ENCODE assay signal across 11 cellular contexts in the genomic region with DNA sequence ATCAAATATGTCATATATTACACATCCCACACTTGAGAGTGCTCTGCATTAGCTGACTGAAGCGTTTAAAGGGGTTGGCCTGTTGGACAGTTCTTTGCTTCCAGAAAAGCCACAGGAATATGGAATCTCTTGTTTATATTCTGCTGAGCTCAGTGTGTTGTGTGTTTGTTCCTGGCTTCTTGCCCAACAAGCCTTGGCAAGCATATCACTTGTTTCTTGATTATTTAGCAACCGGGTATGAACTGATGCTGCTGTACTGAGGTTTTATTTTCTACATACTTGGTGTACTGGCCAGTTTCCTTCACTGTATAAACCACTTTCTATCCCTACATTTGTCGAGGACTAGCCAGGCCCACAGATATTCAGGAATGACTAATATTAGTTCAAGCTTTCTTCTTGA.
A peak's percentile ranks its signal among the peaks of the same experiment; 100 is the strongest.
DNase-seq lines count a peak whose midpoint lies in the region; ATAC-seq and TF ChIP-seq lines count a peak whose summit lies in the region.
"Had no signal": no experiment of that assay in that cellular context is flagged by ENCODE, and none has a peak within 500 bp of the region (broad histone marks: within the 10 kb centered on the region; RNA-seq: fewer than 3 reads in every experiment).

No MANE protein-coding gene starts in this region.

- H3K23ac ChIP-seq in IMR-90 (ENCODE audit: low read depth, low read length) = no peak overlapping the region

- H3K79me1 ChIP-seq in IMR-90 (ENCODE audit: low read depth in 1 of 2, low read length in 2 of 2) = no peaks in the 10 kb centered on the region

- H2AFZ ChIP-seq in IMR-90 (replicated peaks; ENCODE audit: low read length, poor library complexity) = no peak overlapping the region

- H3K56ac ChIP-seq in IMR-90 (ENCODE audit: extremely low read depth, insufficient read depth, low read length) = no peak overlapping the region

- DNase-seq in A673 (ENCODE audit: low spot score) (peak; percentile 4), IMR-90 (peak; percentile 69), adipocyte (ENCODE audit: low read depth) (peak; percentile 95), left kidney (ENCODE audit: low read depth, low spot score) (peak; percentile 38), SIG-M5 (lab: John Stamatoyannopoulos, UW) (no peak), NCI-H2171 (lab: John Stamatoyannopoulos, UW) (no peak), HK-2 (ENCODE audit: unreplicated experiment) (no peak)
- DNase-seq: activated T-cell treated with anti-CD3 and anti-CD28 coated beads, Interleukin-2, amount 50 U/mL, for 48 hours; cerebellar nuclear complex; stimulated activated naive CD4-positive, alpha-beta T cell treated with Interleukin-2 at 50 U/mL for 16 hours had no signal

- no peak overlapping the region for H3K9ac ChIP-seq in IMR-90 (ENCODE audit: low read depth, low read length)
- H3K9ac ChIP-seq in adipocyte (ENCODE audit: low read length) = no peak overlapping the region

- CTCF ChIA-PET in A673 (lab: Charles Lee) = no interaction called here
- CTCF ChIA-PET in IMR-90 (lab: Yijun Ruan, JAX) = no interaction called here

- H3K4me3 ChIP-seq in A673 (ENCODE audit: low read depth, low read length, poor library complexity, severe bottlenecking) (no peak overlapping the region), IMR-90 (ENCODE audit: insufficient read depth, low read depth, low read length) (no peak overlapping the region), adipocyte (ENCODE audit: low read length) (no peak overlapping the region)

- no peak overlapping the region for H3K4me2 ChIP-seq in IMR-90 (ENCODE audit: low read depth, low read length)

- ATAC-seq in IMR-90 (ENCODE audit: low read depth) (peak; percentile 96), GM18907 (IDR thresholded peaks at IDR 0.05; ENCODE audit: unreplicated experiment) (no peak)

- TF ChIP-seq POLR2A in IMR-90 (IDR thresholded peaks at IDR 0.05; ENCODE audit: low read depth, low read length) = no peak

- H2AK9ac ChIP-seq in IMR-90 (replicated peaks; ENCODE audit: low read depth, low read length, poor library complexity) = no peak overlapping the region

- H2AK5ac ChIP-seq in IMR-90 (ENCODE audit: low read depth, low read length) = no peak overlapping the region

- no peaks in the 10 kb centered on the region for H4K20me1 ChIP-seq in IMR-90 (ENCODE audit: insufficient read depth, low read length)

- intact Hi-C loops in A673 (cut with micrococcal nuclease; ENCODE audit: unreplicated experiment) = no loop called here
- intact Hi-C loops in IMR-90 (cut with micrococcal nuclease) = loop anchor here (5.0 kb wide), 1 partner anchor 347 kb away; no protein-coding TSS in a partner anchor

- no peak overlapping the region for H2BK20ac ChIP-seq in IMR-90 (ENCODE audit: low read depth, low read length)

- H3K18ac ChIP-seq in IMR-90 (ENCODE audit: low read depth, low read length) = no peak overlapping the region

- H3K27me3 ChIP-seq in A673 (replicated peaks; ENCODE audit: insufficient read depth, low read depth, low read length, poor library complexity) (no peaks in the 10 kb centered on the region), IMR-90 (ENCODE audit: control insufficient read depth, insufficient read depth, low read length) (no peaks in the 10 kb centered on the region), adipocyte (replicated peaks; ENCODE audit: control insufficient read depth, insufficient read depth, low read length) (no peaks in the 10 kb centered on the region)

- no TSS peak for BruUV-seq in A673 (replicated peaks; lab: Mats Ljungman, UMichigan)
- BruUV-seq in IMR-90 (replicated peaks; lab: Mats Ljungman, UMichigan) = no TSS peak

- H3K14ac ChIP-seq in IMR-90 (replicated peaks; ENCODE audit: low read depth, low read length) = no peak overlapping the region

- no peak overlapping the region for H3K4ac ChIP-seq in IMR-90 (ENCODE audit: low read depth, low read length)

- TF ChIP-seq CTCF in A673 (conservative IDR thresholded peaks at IDR 0.05; ENCODE audit: low read depth, low read length) (no peak), IMR-90 (conservative IDR thresholded peaks at IDR 0.05; ENCODE audit: low read depth, low read length) (no peak)

- H3K36me3 ChIP-seq in A673 (ENCODE audit: insufficient read depth, low read length, poor library complexity, severe bottlenecking) (no peaks in the 10 kb centered on the region), IMR-90 (ENCODE audit: control insufficient read depth, insufficient read depth, low read length) (no peaks in the 10 kb centered on the region), adipocyte (ENCODE audit: control insufficient read depth, insufficient read depth, low read length, severe bottlenecking) (no peaks in the 10 kb centered on the region)

- in situ Hi-C loops in IMR-90 (cut with MboI; ENCODE audit: low sequenced_read_pairs) = no loop called here

- H3K9me1 ChIP-seq in IMR-90 (ENCODE audit: insufficient read depth, low read length) = no peaks in the 10 kb centered on the region

- no peak overlapping the region for H4K5ac ChIP-seq in IMR-90 (ENCODE audit: low read depth, low read length)

- POLR2A ChIA-PET in A673 (lab: Charles Lee; ENCODE audit: low non-redundant PET) (no interaction called here), IMR-90 (lab: Charles Lee; ENCODE audit: unreplicated experiment) (no interaction called here)

- no peak for TF ChIP-seq RAD21 in IMR-90 (IDR thresholded peaks at IDR 0.05; ENCODE audit: low read length)

- dilution Hi-C loops in IMR-90 (cut with HindIII; ENCODE audit: low sequenced_read_pairs, unreplicated experiment) = no loop called here

- no peak overlapping the region for H2BK5ac ChIP-seq in IMR-90 (ENCODE audit: low read depth, low read length, poor library complexity, severe bottlenecking)

- no peak overlapping the region for H3K27ac ChIP-seq in A673 (ENCODE audit: low read depth, low read length, poor library complexity, severe bottlenecking)
- H3K27ac ChIP-seq in IMR-90 (ENCODE audit: insufficient read depth, low read length) = no peak overlapping the region

- H2BK15ac ChIP-seq in IMR-90 (ENCODE audit: low read depth, low read length) = no peak overlapping the region

- H4K8ac ChIP-seq in IMR-90 (ENCODE audit: low read depth in 2 of 2, low read length in 2 of 2) = no peak overlapping the region

- H4K91ac ChIP-seq in IMR-90 (ENCODE audit: insufficient read depth, low read depth, low read length) = no peak overlapping the region

- H3K9me3 ChIP-seq in A673 (ENCODE audit: low read depth, low read length, poor library complexity, severe bottlenecking) = no peaks in the 10 kb centered on the region
- no peaks in the 10 kb centered on the region for H3K9me3 ChIP-seq in IMR-90 (ENCODE audit: control insufficient read depth, insufficient read depth, low read length)
- no peaks in the 10 kb centered on the region for H3K9me3 ChIP-seq in adipocyte (ENCODE audit: control insufficient read depth, low read length)

- H3K4me1 ChIP-seq in A673 (ENCODE audit: insufficient read depth, low read length, poor library complexity, severe bottlenecking) = no peaks in the 10 kb centered on the region
- H3K4me1 ChIP-seq in IMR-90 (ENCODE audit: control insufficient read depth, insufficient read depth, low read length) = no peaks in the 10 kb centered on the region
- peaks cover 10% of the 10 kb centered on the region for H3K4me1 ChIP-seq in adipocyte (ENCODE audit: control insufficient read depth, insufficient read depth, low read length)

- no peak overlapping the region for H2BK120ac ChIP-seq in IMR-90 (ENCODE audit: low read depth, low read length)

- no CpG with 5 or more reads among the region's 3 CpGs for WGBS in IMR-90 (ENCODE audit: extremely low coverage in 2 of 2, insufficient read length in 1 of 2), 2 experiments

TF ChIP-seq in IMR-90, 13 proteins besides CTCF, POLR2A, EP300 and RAD21:
- TF ChIP-seq BHLHE40 (IDR thresholded peaks at IDR 0.05; ENCODE audit: low read depth, low read length) (no peak), CEBPB (IDR thresholded peaks at IDR 0.05; ENCODE audit: low read depth, low read length) (no peak), MAZ (IDR thresholded peaks at IDR 0.05; ENCODE audit: borderline replicate concordance, low read depth, low read length) (no peak), NFE2L2 (IDR thresholded peaks at IDR 0.05; ENCODE audit: low read depth, low read length) (no peak), SMC3 (IDR thresholded peaks at IDR 0.05; ENCODE audit: low read depth, low read length) (no peak), MXI1 (IDR thresholded peaks at IDR 0.05; ENCODE audit: borderline replicate concordance, low read depth, low read length) (no peak), RFX5 (IDR thresholded peaks at IDR 0.05; ENCODE audit: low read depth, low read length) (no peak), FOS (IDR thresholded peaks at IDR 0.05; ENCODE audit: low read depth, low read length) (no peak), ELK1 (IDR thresholded peaks at IDR 0.05; ENCODE audit: borderline replicate concordance, low read depth, low read length) (no peak), CHD1 (IDR thresholded peaks at IDR 0.05; ENCODE audit: low read depth, low read length) (no peak), MAFK (IDR thresholded peaks at IDR 0.05; ENCODE audit: low read depth, low read length) (no peak), RCOR1 (IDR thresholded peaks at IDR 0.05; ENCODE audit: insufficient replicate concordance, low read length) (no peak)
- TF ChIP-seq, protein P1, sequence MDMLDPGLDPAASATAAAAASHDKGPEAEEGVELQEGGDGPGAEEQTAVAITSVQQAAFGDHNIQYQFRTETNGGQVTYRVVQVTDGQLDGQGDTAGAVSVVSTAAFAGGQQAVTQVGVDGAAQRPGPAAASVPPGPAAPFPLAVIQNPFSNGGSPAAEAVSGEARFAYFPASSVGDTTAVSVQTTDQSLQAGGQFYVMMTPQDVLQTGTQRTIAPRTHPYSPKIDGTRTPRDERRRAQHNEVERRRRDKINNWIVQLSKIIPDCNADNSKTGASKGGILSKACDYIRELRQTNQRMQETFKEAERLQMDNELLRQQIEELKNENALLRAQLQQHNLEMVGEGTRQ (IDR thresholded peaks at IDR 0.05; ENCODE audit: low read depth, low read length) = no peak

Comparison
In these comparisons a context has a peak if more than half of its experiments do, and no peak if none do; other contexts are left out.
1. DNase-seq: peak in A673 (single experiment), IMR-90 (single experiment), adipocyte (single experiment) and left kidney (single experiment); none in SIG-M5 (single experiment), NCI-H2171 (single experiment) and HK-2 (single experiment).